Comparison of ENCODE assay signal across 8 cellular contexts in the genomic region with DNA sequence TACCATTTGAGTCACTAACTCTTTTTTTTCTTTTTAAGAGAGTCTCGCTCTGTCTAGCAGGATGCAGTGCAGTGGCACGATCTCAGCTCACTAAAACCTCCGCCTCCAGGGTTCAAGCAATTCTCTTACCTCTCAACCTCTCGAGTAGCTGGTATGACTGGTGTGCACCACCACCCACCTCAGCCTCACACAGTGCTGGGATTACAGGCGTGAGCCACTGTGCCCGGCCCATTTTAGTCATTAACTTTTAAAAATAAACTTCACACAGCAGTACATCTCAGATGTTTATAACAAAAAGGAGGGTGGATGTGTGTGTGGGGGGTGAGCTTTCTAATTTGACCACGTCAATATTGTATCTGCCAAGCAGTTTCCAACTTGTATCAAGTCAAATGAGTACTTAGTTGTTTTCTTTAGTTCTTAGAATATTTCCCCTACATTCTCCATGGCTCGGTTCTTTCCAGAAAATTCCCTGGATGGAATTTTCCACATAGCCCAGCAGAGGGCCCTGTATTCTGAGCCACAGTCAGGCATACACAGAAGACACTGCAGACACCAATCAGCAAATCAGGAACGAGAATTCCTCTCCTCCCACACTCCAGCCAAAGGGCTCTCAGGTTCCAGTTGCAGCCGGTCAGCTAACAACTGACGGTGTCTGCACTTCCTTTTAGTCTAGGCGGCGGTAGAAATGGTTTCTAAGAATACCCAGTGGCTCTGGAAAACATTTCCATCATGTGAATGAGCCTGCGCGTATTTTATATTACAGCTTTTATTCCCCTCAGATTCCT. TPM values are rescaled to one million over a fixed set of nuclear protein-coding genes. Genes with fewer than 3 reads are reported as not detected.
DNase-seq lines count a peak whose midpoint lies in the region; ATAC-seq, FAIRE-seq and TF ChIP-seq lines count a peak whose summit lies in the region.

No MANE protein-coding gene starts in this region.

- H3K9ac ChIP-seq in Loucy (ENCODE audit: low read depth, low read length, poor library complexity, severe bottlenecking) (no peak overlapping the region), HepG2 (ENCODE audit: insufficient read depth, low read depth, low read length) (no peak overlapping the region)

- H3K4me2 ChIP-seq in Loucy (ENCODE audit: low read depth, low read length, poor library complexity, severe bottlenecking), result no peak overlapping the region
- peak overlapping the region; percentile 39 for H3K4me2 ChIP-seq in HepG2 (ENCODE audit: low read depth, low read length)

- no peak for TF ChIP-seq POLR2A in HepG2 (IDR thresholded peaks at IDR 0.05; ENCODE audit: insufficient read depth in 1 of 2, low read depth in 2 of 2, low read length in 2 of 2)

- TF ChIP-seq EP300 in HepG2 (IDR thresholded peaks at IDR 0.05; ENCODE audit: low read depth in 2 of 2, low read length in 2 of 2) (no peak), HepG2 (CRISPR knock-in tag; IDR thresholded peaks at IDR 0.05; ENCODE audit: borderline replicate concordance) (no peak)

- POLR2A ChIA-PET in HepG2 (lab: Yijun Ruan, JAX), result no interaction called here

- WGBS in HepG2 (ENCODE audit: low lambda C conversion rate), result 30% methylated on average over 15 of the region's 15 CpGs

- intact Hi-C loops in dorsolateral prefrontal cortex (cut with DNase I) (no loop called here), HepG2 (cut with micrococcal nuclease; ENCODE audit: unreplicated experiment) (loop anchor here (5.0 kb wide), 1 partner anchor 101 kb away; no protein-coding TSS in a partner anchor)

- H3F3A ChIP-seq in Loucy (ENCODE audit: low read depth), result no peaks in the 10 kb centered on the region

- ATAC-seq in HepG2 (peak; percentile 100), GM18861 (IDR thresholded peaks at IDR 0.05; ENCODE audit: unreplicated experiment) (no peak)

- DNase-seq in DMS53 treated with DMSO at 0.1 percent for 48 hours (lab: John Stamatoyannopoulos, UW; ENCODE audit: unreplicated experiment) (peak; percentile 91), RCC 7860 (ENCODE audit: low spot score) (peak; percentile 74), dorsolateral prefrontal cortex (peak; percentile 27 to 88 (median 73)), HepG2 (ENCODE audit: low spot score) (peak; percentile 81), substantia nigra (lab: John Stamatoyannopoulos, UW) (peak in 47 of 49 donors; percentile 0 to 83 (median 61)), GM19238 (ENCODE audit: insufficient read length, low spot score) (no peak)

- H3K36me3 ChIP-seq in Loucy (ENCODE audit: insufficient read depth, low read length), result no peaks in the 10 kb centered on the region
- H3K36me3 ChIP-seq in HepG2 (replicated peaks in 1 of 2; ENCODE audit: control insufficient read depth in 1 of 2, insufficient read depth in 2 of 2, low read length in 2 of 2), result no peaks in the 10 kb centered on the region

- H3K27me3 ChIP-seq in Loucy (ENCODE audit: insufficient read depth, low read length, poor library complexity, severe bottlenecking) (no peaks in the 10 kb centered on the region), dorsolateral prefrontal cortex (peaks cover 0 to 29% (median 0%) of the 10 kb centered on the region in 45 donors), HepG2 (ENCODE audit: control insufficient read depth in 1 of 2, insufficient read depth in 2 of 2, low read length in 2 of 2) (no peaks in the 10 kb centered on the region)

- H3K79me2 ChIP-seq in Loucy (ENCODE audit: insufficient read depth, low read length) (no peaks in the 10 kb centered on the region), HepG2 (ENCODE audit: insufficient read depth, low read length) (no peaks in the 10 kb centered on the region)

- in situ Hi-C loops in HepG2 (cut with HindIII; ENCODE audit: extremely low pct_ligation_motif_present, low pct_unique_long_range_greater_than_20kb), result no loop called here

- no peak overlapping the region for H3K4me3 ChIP-seq in Loucy (ENCODE audit: low read length, poor library complexity, severe bottlenecking)
- H3K4me3 ChIP-seq in dorsolateral prefrontal cortex, result peak overlapping the region in 26 of 59 donors; percentile 3 to 56 (median 22)
- no peak overlapping the region; a peak in 1 of 6 replicates for H3K4me3 ChIP-seq in HepG2 (replicated peaks in 1 of 3; ENCODE audit: insufficient read depth in 1 of 3, low read depth in 2 of 3, low read length in 3 of 3)

- no TSS peak for BruUV-seq in HepG2 (replicated peaks; lab: Mats Ljungman, UMichigan)

- H3K9me3 ChIP-seq in Loucy (ENCODE audit: insufficient read depth, low read depth, low read length), result no peaks in the 10 kb centered on the region
- no peaks in the 10 kb centered on the region for H3K9me3 ChIP-seq in HepG2 (ENCODE audit: low read length)

- CTCF ChIA-PET in HepG2 (lab: Yijun Ruan, JAX; ENCODE audit: low intra/inter-chr PET ratio, low total read pairs), result interaction anchor here (1.8 kb wide), 1 partner anchor 211 kb away, joined by 4 read pairs; no protein-coding TSS in a partner anchor

- no peak overlapping the region for H2AFZ ChIP-seq in Loucy (ENCODE audit: low read length)
- H2AFZ ChIP-seq in HepG2 (ENCODE audit: low read length), result no peak overlapping the region

- FAIRE-seq in RCC 7860 (lab: Jason Lieb, UNC) (peak; percentile 83), HepG2 (lab: Jason Lieb, UNC) (peak; percentile 77)

- H4K20me1 ChIP-seq in Loucy (ENCODE audit: insufficient read depth, low read length, poor library complexity, severe bottlenecking), result no peaks in the 10 kb centered on the region
- H4K20me1 ChIP-seq in HepG2 (ENCODE audit: insufficient read depth, low read length), result no peaks in the 10 kb centered on the region

- H3K9me2 ChIP-seq in Loucy (replicated peaks; ENCODE audit: low read depth, low read length), result no peaks in the 10 kb centered on the region

- TF ChIP-seq RAD21 in HepG2 (CRISPR knock-in tag; IDR thresholded peaks at IDR 0.05), result no peak

- peak overlapping the region; percentile 46 to 95 (median 89) for H3K27ac ChIP-seq in dorsolateral prefrontal cortex
- no peak overlapping the region for H3K27ac ChIP-seq in HepG2 (ENCODE audit: extremely low read length, insufficient read depth, low read length)
- peak overlapping the region; percentile 73 for H3K27ac ChIP-seq in substantia nigra (ENCODE audit: low read depth, low read length, poor library complexity, severe bottlenecking)

- H3K4me1 ChIP-seq in Loucy (ENCODE audit: insufficient read depth, low read length, poor library complexity, severe bottlenecking), result no peaks in the 10 kb centered on the region
- no peaks in the 10 kb centered on the region for H3K4me1 ChIP-seq in HepG2 (ENCODE audit: insufficient read depth, low read length)

- peak; percentile 34 for TF ChIP-seq CTCF in Loucy (conservative IDR thresholded peaks at IDR 0.05; ENCODE audit: low read length)
- TF ChIP-seq CTCF in dorsolateral prefrontal cortex (IDR thresholded peaks at IDR 0.05 in 54 of 56, conservative IDR thresholded peaks at IDR 0.05 in 2 of 56; ENCODE audit: low read depth in 1 of 56, partially characterized antibody in 56 of 56), result peak; percentile 13 to 76 (median 61)
- peak; percentile 66 for TF ChIP-seq CTCF in HepG2 (CRISPR knock-in tag; IDR thresholded peaks at IDR 0.05)

RNA-seq across cellular contexts. Expression of a gene that starts 20.1 kb away (rescaled TPM):
- total RNA-seq in dorsolateral prefrontal cortex (10 to 100 TPM; 19.3 to 46.5 (median 30.2) TPM), HepG2 (2016; rRNA removed; fragmentation: Illumina TruSeq; extraction: Trizol) (15.0 and 18.0 TPM in 2 replicates)
- total RNA-seq in HepG2 (2016; cell fraction: cytosol; rRNA removed; fragmentation: Illumina TruSeq; extraction: Trizol; ENCODE audit: low read depth), result 13.7 and 15.0 TPM in 2 replicates
- 12.4 and 19.1 TPM in 2 replicates for total RNA-seq in HepG2 (2016; cell fraction: insoluble cytoplasmic fraction; rRNA removed; fragmentation: Illumina TruSeq; extraction: Trizol)
- 27.5 and 29.8 TPM in 2 replicates for total RNA-seq in HepG2 (2016; cell fraction: membrane; rRNA removed; fragmentation: Illumina TruSeq; extraction: Trizol)
- total RNA-seq in HepG2 (2016; cell fraction: nucleus; rRNA removed; fragmentation: Illumina TruSeq; extraction: Trizol), result 17.5 and 21.2 TPM in 2 replicates
- 33.1 and 37.3 TPM in 2 replicates for polyA plus RNA-seq in HepG2 (2011; rRNA removed)
- 14.7 and 19.5 TPM in 2 replicates for polyA plus RNA-seq in HepG2 (2011; cell fraction: cytosol; rRNA removed)
- 73.7 and 100 TPM in 2 replicates for polyA plus RNA-seq in HepG2 (2011; cell fraction: nucleus; rRNA removed)
- polyA plus RNA-seq in HepG2 (2012), result 21.8 and 22.3 TPM in 2 replicates
- 22.7 and 24.3 TPM in 2 replicates for polyA plus RNA-seq in HepG2 (2016; cell fraction: cytosol; fragmentation: Illumina TruSeq; extraction: Trizol; ENCODE audit: low read depth)
- 17.2 and 19.2 TPM in 2 replicates for polyA plus RNA-seq in HepG2 (2016; cell fraction: insoluble cytoplasmic fraction; fragmentation: Illumina TruSeq; extraction: Trizol; ENCODE audit: low read depth)
- 34.0 and 37.5 TPM in 2 replicates for polyA plus RNA-seq in HepG2 (2016; cell fraction: membrane; fragmentation: Illumina TruSeq; extraction: Trizol; ENCODE audit: low read depth)
- polyA plus RNA-seq in HepG2 (2016; cell fraction: nucleus; fragmentation: Illumina TruSeq; extraction: Trizol; ENCODE audit: insufficient read depth, low read depth), result 48.7 and 51.3 TPM in 2 replicates
- 42.0 and 212 TPM in 2 replicates for polyA minus RNA-seq in HepG2 (2011; rRNA and poly(A)+ RNA removed; ENCODE audit: low replicate concordance)
- 14.2 and 23.2 TPM in 2 replicates for polyA minus RNA-seq in HepG2 (2011; cell fraction: cytosol; rRNA and poly(A)+ RNA removed)
- 24.6 and 28.8 TPM in 2 replicates for polyA minus RNA-seq in HepG2 (2011; cell fraction: nucleus; rRNA and poly(A)+ RNA removed)

RNA-seq across cellular contexts. Expression of a gene that starts 41.3 kb away (rescaled TPM):
- total RNA-seq in dorsolateral prefrontal cortex (100 to 1,000 TPM in 5 of 120 experiments, 10 to 100 TPM in 115; 10.4 to 247 (median 28.1) TPM), HepG2 (2016; rRNA removed; fragmentation: Illumina TruSeq; extraction: Trizol) (8.2 and 12.3 TPM in 2 replicates)
- total RNA-seq in HepG2 (2016; cell fraction: cytosol; rRNA removed; fragmentation: Illumina TruSeq; extraction: Trizol; ENCODE audit: low read depth), result 7.5 and 7.6 TPM in 2 replicates
- total RNA-seq in HepG2 (2016; cell fraction: insoluble cytoplasmic fraction; rRNA removed; fragmentation: Illumina TruSeq; extraction: Trizol), result 5.4 and 11.4 TPM in 2 replicates
- 6.6 and 6.7 TPM in 2 replicates for total RNA-seq in HepG2 (2016; cell fraction: membrane; rRNA removed; fragmentation: Illumina TruSeq; extraction: Trizol)
- 13.9 and 15.2 TPM in 2 replicates for total RNA-seq in HepG2 (2016; cell fraction: nucleus; rRNA removed; fragmentation: Illumina TruSeq; extraction: Trizol)
- 45.8 and 51.0 TPM in 2 replicates for polyA plus RNA-seq in HepG2 (2011; rRNA removed)
- 45.7 and 69.7 TPM in 2 replicates for polyA plus RNA-seq in HepG2 (2011; cell fraction: cytosol; rRNA removed)
- polyA plus RNA-seq in HepG2 (2011; cell fraction: nucleus; rRNA removed), result 15.0 and 23.0 TPM in 2 replicates
- polyA plus RNA-seq in HepG2 (2012), result 12.6 and 21.9 TPM in 2 replicates
- polyA plus RNA-seq in HepG2 (2016; cell fraction: cytosol; fragmentation: Illumina TruSeq; extraction: Trizol; ENCODE audit: low read depth), result 20.5 and 24.5 TPM in 2 replicates
- polyA plus RNA-seq in HepG2 (2016; cell fraction: insoluble cytoplasmic fraction; fragmentation: Illumina TruSeq; extraction: Trizol; ENCODE audit: low read depth), result 16.0 and 16.1 TPM in 2 replicates
- polyA plus RNA-seq in HepG2 (2016; cell fraction: membrane; fragmentation: Illumina TruSeq; extraction: Trizol; ENCODE audit: low read depth), result 15.8 and 15.9 TPM in 2 replicates
- 41.3 and 42.2 TPM in 2 replicates for polyA plus RNA-seq in HepG2 (2016; cell fraction: nucleus; fragmentation: Illumina TruSeq; extraction: Trizol; ENCODE audit: insufficient read depth, low read depth)
- polyA minus RNA-seq in HepG2 (2011; rRNA and poly(A)+ RNA removed; ENCODE audit: low replicate concordance), result 137 and 721 TPM in 2 replicates
- 29.7 and 39.0 TPM in 2 replicates for polyA minus RNA-seq in HepG2 (2011; cell fraction: cytosol; rRNA and poly(A)+ RNA removed)
- 10.4 and 11.7 TPM in 2 replicates for polyA minus RNA-seq in HepG2 (2011; cell fraction: nucleus; rRNA and poly(A)+ RNA removed)

RNA-seq across cellular contexts. Expression of a gene that starts 57.9 kb away (rescaled TPM):
- 10 to 100 TPM in 117 of 120 experiments, 1 to 10 TPM in 3; 9.2 to 19.2 (median 13.6) TPM for total RNA-seq in dorsolateral prefrontal cortex
- total RNA-seq in HepG2 (2016; rRNA removed; fragmentation: Illumina TruSeq; extraction: Trizol), result 3.9 and 7.2 TPM in 2 replicates
- 0.79 and 0.91 TPM in 2 replicates for total RNA-seq in HepG2 (2016; cell fraction: cytosol; rRNA removed; fragmentation: Illumina TruSeq; extraction: Trizol; ENCODE audit: low read depth)
- total RNA-seq in HepG2 (2016; cell fraction: insoluble cytoplasmic fraction; rRNA removed; fragmentation: Illumina TruSeq; extraction: Trizol), result 4.5 and 6.4 TPM in 2 replicates
- 2.5 and 2.7 TPM in 2 replicates for total RNA-seq in HepG2 (2016; cell fraction: membrane; rRNA removed; fragmentation: Illumina TruSeq; extraction: Trizol)
- 3.9 and 4.7 TPM in 2 replicates for total RNA-seq in HepG2 (2016; cell fraction: nucleus; rRNA removed; fragmentation: Illumina TruSeq; extraction: Trizol)
- polyA plus RNA-seq in HepG2 (2011; rRNA removed), result 1.9 and 2.3 TPM in 2 replicates
- 1.7 TPM in 2 replicates for polyA plus RNA-seq in HepG2 (2011; cell fraction: cytosol; rRNA removed)
- 1.8 and 2.0 TPM in 2 replicates for polyA plus RNA-seq in HepG2 (2011; cell fraction: nucleus; rRNA removed)
- polyA plus RNA-seq in HepG2 (2012), result 1.2 and 1.9 TPM in 2 replicates
- polyA plus RNA-seq in HepG2 (2016; cell fraction: cytosol; fragmentation: Illumina TruSeq; extraction: Trizol; ENCODE audit: low read depth), result 0.16 and 0.38 TPM in 2 replicates
- 4.1 and 4.4 TPM in 2 replicates for polyA plus RNA-seq in HepG2 (2016; cell fraction: insoluble cytoplasmic fraction; fragmentation: Illumina TruSeq; extraction: Trizol; ENCODE audit: low read depth)
- polyA plus RNA-seq in HepG2 (2016; cell fraction: membrane; fragmentation: Illumina TruSeq; extraction: Trizol; ENCODE audit: low read depth), result 0.73 and 1.2 TPM in 2 replicates
- 6.2 and 8.6 TPM in 2 replicates for polyA plus RNA-seq in HepG2 (2016; cell fraction: nucleus; fragmentation: Illumina TruSeq; extraction: Trizol; ENCODE audit: insufficient read depth, low read depth)
- polyA minus RNA-seq in HepG2 (2011; rRNA and poly(A)+ RNA removed; ENCODE audit: low replicate concordance), result 3.2 and 13.5 TPM in 2 replicates
- polyA minus RNA-seq in HepG2 (2011; cell fraction: cytosol; rRNA and poly(A)+ RNA removed), result 1.9 and 3.3 TPM in 2 replicates
- 4.5 and 5.2 TPM in 2 replicates for polyA minus RNA-seq in HepG2 (2011; cell fraction: nucleus; rRNA and poly(A)+ RNA removed)
